ENCODE assay signal across 27 cellular contexts in genomic region chr12:62873826-62874448, GRCh38.
"Had no signal": no experiment of that assay in that cellular context is flagged by ENCODE, and none has a peak within 500 bp of the region (broad histone marks: within the 10 kb centered on the region; RNA-seq: fewer than 3 reads in every experiment).

No MANE protein-coding gene starts in this region.

- H3K36me3 Mint-ChIP-seq: activated naive CD8-positive, alpha-beta T cell treated with anti-CD3 and anti-CD28 coated beads for 36 hours; memory B cell; natural killer cell; stimulated activated naive B cell treated with anti-CD40 and anti-IgM and Interleukin-4, amounts not matched to agents 10 μg/mL and 1 μg/mL and 100 μg/mL, for 72 hours had no signal

- H3K9me3 ChIP-seq: adrenal gland, body of pancreas, colonic mucosa, stomach, suprapubic skin, tibial artery had no signal

- H2AFZ ChIP-seq: neural progenitor cell had no signal

- H3K4me1 ChIP-seq: adrenal gland, body of pancreas, colonic mucosa, neural progenitor cell, stomach, suprapubic skin had no signal

- H3K27ac Mint-ChIP-seq: activated CD4-positive, alpha-beta T cell treated with anti-CD3 and anti-CD28 coated beads for 36 hours; activated naive CD4-positive, alpha-beta T cell treated with anti-CD3 and anti-CD28 coated beads for 36 hours; activated naive CD8-positive, alpha-beta T cell treated with anti-CD3 and anti-CD28 coated beads for 36 hours; memory B cell; natural killer cell; neural progenitor cell; stimulated activated naive B cell treated with anti-CD40 and anti-IgM and Interleukin-4, amounts not matched to agents 10 μg/mL and 1 μg/mL and 100 μg/mL, for 72 hours; T-helper 2 cell treated with Interferon-gamma antibody and Interleukin-4, amounts not matched to agents 5 μg/mL and 100 μg/mL, for 36 hours had no signal

- H3K27me3 ChIP-seq: adrenal gland, body of pancreas, colonic mucosa, neural progenitor cell, stomach, suprapubic skin, tibial artery had no signal

- H3K4me1 Mint-ChIP-seq: activated CD4-positive, alpha-beta T cell treated with anti-CD3 and anti-CD28 coated beads for 36 hours; activated naive CD8-positive, alpha-beta T cell treated with anti-CD3 and anti-CD28 coated beads for 36 hours; memory B cell; natural killer cell; stimulated activated naive B cell treated with anti-CD40 and anti-IgM and Interleukin-4, amounts not matched to agents 10 μg/mL and 1 μg/mL and 100 μg/mL, for 72 hours had no signal

- DNase-seq: activated CD4-positive, alpha-beta T cell treated with anti-CD3 and anti-CD28 coated beads for 36 hours; activated CD4-positive, alpha-beta T cell treated with anti-CD3 and anti-CD28 coated beads, Interleukin-2, amount 50 U/mL, for 4 hours; activated CD4-positive, CD25-positive, alpha-beta regulatory T cell; activated effector memory CD4-positive, alpha-beta T cell treated with anti-CD3 and anti-CD28 coated beads, Interleukin-2, amount 50 U/mL, for 16 hours; activated naive CD4-positive, alpha-beta T cell treated with anti-CD3 and anti-CD28 coated beads for 36 hours; activated naive CD8-positive, alpha-beta T cell treated with anti-CD3 and anti-CD28 coated beads for 36 hours; activated T-cell treated with anti-CD3 and anti-CD28 coated beads for 4 hours; adrenal gland; aorta; body of pancreas; colonic mucosa; effector CD8-positive, alpha-beta T cell; left cardiac atrium; natural killer cell; occipital lobe; right cardiac atrium; stimulated activated CD4-positive, alpha-beta T cell treated with anti-CD3 and anti-CD28 coated beads, Interleukin-15, amount 100 ng/mL, for 24 hours; stimulated activated CD4-positive, alpha-beta T cell treated with anti-CD3 and anti-CD28 coated beads, Interleukin-2, amount 100 ng/mL, for 24 hours; stimulated activated naive B cell treated with anti-CD40 and anti-IgM and Interleukin-4, amounts not matched to agents 10 μg/mL and 1 μg/mL and 100 μg/mL, for 72 hours; stomach; T-helper 1 cell; tibial artery had no signal

- H3K4me2 ChIP-seq: neural progenitor cell had no signal

- H3K27ac ChIP-seq: adrenal gland, body of pancreas, colonic mucosa, epithelial cell of prostate, neural progenitor cell, stomach, suprapubic skin, tibial artery had no signal

- H3K36me3 ChIP-seq: adrenal gland, colonic mucosa, neural progenitor cell, stomach, suprapubic skin, tibial artery had no signal

- H3K9me3 Mint-ChIP-seq: activated naive CD4-positive, alpha-beta T cell treated with anti-CD3 and anti-CD28 coated beads for 36 hours; T-helper 2 cell treated with Interferon-gamma antibody and Interleukin-4, amounts not matched to agents 5 μg/mL and 100 μg/mL, for 36 hours had no signal

- H3K9ac ChIP-seq: neural progenitor cell had no signal

- H3K4me3 Mint-ChIP-seq: activated CD4-positive, alpha-beta T cell treated with anti-CD3 and anti-CD28 coated beads for 36 hours; activated naive CD4-positive, alpha-beta T cell treated with anti-CD3 and anti-CD28 coated beads for 36 hours; activated naive CD8-positive, alpha-beta T cell treated with anti-CD3 and anti-CD28 coated beads for 36 hours; memory B cell; natural killer cell; neural progenitor cell; stimulated activated naive B cell treated with anti-CD40 and anti-IgM and Interleukin-4, amounts not matched to agents 10 μg/mL and 1 μg/mL and 100 μg/mL, for 72 hours; T-helper 2 cell treated with Interferon-gamma antibody and Interleukin-4, amounts not matched to agents 5 μg/mL and 100 μg/mL, for 36 hours had no signal

- ATAC-seq: activated CD4-positive, alpha-beta T cell treated with anti-CD3 and anti-CD28 coated beads for 36 hours; body of pancreas; left cardiac atrium; natural killer cell; right cardiac atrium; stimulated activated naive B cell treated with anti-CD40 and anti-IgM and Interleukin-4, amounts not matched to agents 10 μg/mL and 1 μg/mL and 100 μg/mL, for 72 hours had no signal

- H3K4me3 ChIP-seq: adrenal gland, body of pancreas, colonic mucosa, neural progenitor cell, stomach, suprapubic skin, tibial artery had no signal
